30 cellular contexts compared by ENCODE assay signal in the genomic region with DNA sequence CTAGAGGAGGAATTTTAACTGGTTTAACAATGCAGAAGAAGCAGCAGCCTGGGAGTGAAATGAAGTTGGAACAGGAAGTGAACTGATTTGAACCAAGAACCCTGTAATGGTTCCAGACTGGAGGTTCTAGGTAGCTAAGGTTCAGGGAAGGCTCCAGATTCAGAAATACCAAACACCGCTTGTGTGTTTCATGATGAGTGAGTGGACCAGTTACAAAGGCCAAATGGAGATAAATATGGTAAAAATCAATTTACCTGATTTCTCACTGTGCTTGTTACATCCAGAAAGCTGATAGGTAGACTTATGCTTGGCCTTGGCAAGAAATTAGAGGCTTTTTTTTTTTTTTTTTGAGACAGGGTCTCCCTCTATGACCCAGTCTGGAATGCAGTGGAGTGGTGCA.
"Had no signal": no experiment of that assay in that cellular context is flagged by ENCODE, and none has a peak within 500 bp of the region (broad histone marks: within the 10 kb centered on the region; RNA-seq: fewer than 3 reads in every experiment).

No MANE protein-coding gene starts in this region.

- H3K27me3 ChIP-seq: brain microvascular endothelial cell, colonic mucosa had no signal

- H3K27me3 Mint-ChIP-seq: activated B cell treated with CpG ODN at 0.5 μM for 24 hours; activated CD8-positive, alpha-beta T cell treated with anti-CD3 and anti-CD28 coated beads for 36 hours; activated naive CD4-positive, alpha-beta T cell treated with anti-CD3 and anti-CD28 coated beads, Interleukin-2, amount 10 ng/mL, durations not matched to agents 7 days and 5 days; activated naive CD8-positive, alpha-beta T cell; T-helper 17 cell had no signal

- ATAC-seq: activated CD4-positive, CD25-positive, alpha-beta regulatory T cell treated with anti-CD3 and anti-CD28 coated beads, Interleukin-2, amount 50 U/mL, for 24 hours; activated CD8-positive, alpha-beta T cell treated with anti-CD3 and anti-CD28 coated beads for 36 hours; activated T-cell treated with anti-CD3 and anti-CD28 coated beads, Interleukin-2, amount 50 U/mL, for 4 hours; esophagus mucosa; T-helper 17 cell had no signal

- H3K4me3 Mint-ChIP-seq: activated B cell treated with CpG ODN at 0.5 μM for 24 hours; activated CD8-positive, alpha-beta T cell treated with anti-CD3 and anti-CD28 coated beads for 36 hours; activated naive CD4-positive, alpha-beta T cell treated with anti-CD3 and anti-CD28 coated beads, Interleukin-2, amount 10 ng/mL, durations not matched to agents 7 days and 5 days; activated naive CD8-positive, alpha-beta T cell; activated T-cell treated with anti-CD3 and anti-CD28 coated beads, Interleukin-2, amount 50 U/mL, for 4 hours; endodermal cell; T-helper 17 cell; T-helper 2 cell treated with Interferon-gamma antibody and Interleukin-4, amounts not matched to agents 5 μg/mL and 100 μg/mL, for 36 hours had no signal

- H3K4me1 Mint-ChIP-seq: endodermal cell had no signal

- H3K9me3 Mint-ChIP-seq: activated B cell treated with CpG ODN at 0.5 μM for 24 hours; activated CD8-positive, alpha-beta T cell treated with anti-CD3 and anti-CD28 coated beads for 36 hours; activated naive CD4-positive, alpha-beta T cell treated with anti-CD3 and anti-CD28 coated beads, Interleukin-2, amount 10 ng/mL, durations not matched to agents 7 days and 5 days; activated T-cell treated with anti-CD3 and anti-CD28 coated beads, Interleukin-2, amount 50 U/mL, for 4 hours; endodermal cell; T-helper 2 cell treated with Interferon-gamma antibody and Interleukin-4, amounts not matched to agents 5 μg/mL and 100 μg/mL, for 36 hours had no signal

- H3K9me3 ChIP-seq: colonic mucosa had no signal

- H3K4me1 ChIP-seq: colonic mucosa had no signal

- H3K4me3 ChIP-seq: colonic mucosa had no signal

- H3K27ac Mint-ChIP-seq: activated B cell treated with CpG ODN at 0.5 μM for 24 hours; activated naive CD4-positive, alpha-beta T cell treated with anti-CD3 and anti-CD28 coated beads, Interleukin-2, amount 10 ng/mL, durations not matched to agents 7 days and 5 days; endodermal cell; T-helper 17 cell; T-helper 2 cell treated with Interferon-gamma antibody and Interleukin-4, amounts not matched to agents 5 μg/mL and 100 μg/mL, for 36 hours had no signal

- H3K27ac ChIP-seq: brain microvascular endothelial cell, colonic mucosa, WERI-Rb-1 had no signal

- DNase-seq: activated B cell treated with CpG ODN at 0.5 μM for 24 hours; activated CD4-positive, alpha-beta T cell treated with anti-CD3 and anti-CD28 coated beads for 48 hours; activated CD4-positive, alpha-beta T cell treated with anti-CD3 and anti-CD28 coated beads, Interleukin-2, amount 50 U/mL, for 1 hour; activated CD4-positive, alpha-beta T cell treated with anti-CD3 and anti-CD28 coated beads, Interleukin-2, amount 50 U/mL, for 48 hours; activated CD8-positive, alpha-beta memory T cell treated with anti-CD3 and anti-CD28 coated beads for 24 hours; activated CD8-positive, alpha-beta T cell treated with anti-CD3 and anti-CD28 coated beads for 36 hours; activated gamma-delta T cell; activated naive CD4-positive, alpha-beta T cell; activated naive CD4-positive, alpha-beta T cell treated with anti-CD3 and anti-CD28 coated beads, Interleukin-2, amount 10 ng/mL, durations not matched to agents 7 days and 5 days; activated T-cell treated with anti-CD3 and anti-CD28 coated beads, Interleukin-2, amount 50 U/mL, for 4 hours; amniotic stem cell; anterior cingulate cortex; brain microvascular endothelial cell; central memory CD4-positive, alpha-beta T cell; cerebellar nuclear complex; colonic mucosa; effector memory CD4-positive, alpha-beta T cell; foreskin fibroblast; head of caudate nucleus; T-helper 1 cell; T-helper 17 cell; T1000; WERI-Rb-1 had no signal

- FAIRE-seq: astrocyte, frontal cortex had no signal
